15 cellular contexts compared by ENCODE assay signal in the genomic region with DNA sequence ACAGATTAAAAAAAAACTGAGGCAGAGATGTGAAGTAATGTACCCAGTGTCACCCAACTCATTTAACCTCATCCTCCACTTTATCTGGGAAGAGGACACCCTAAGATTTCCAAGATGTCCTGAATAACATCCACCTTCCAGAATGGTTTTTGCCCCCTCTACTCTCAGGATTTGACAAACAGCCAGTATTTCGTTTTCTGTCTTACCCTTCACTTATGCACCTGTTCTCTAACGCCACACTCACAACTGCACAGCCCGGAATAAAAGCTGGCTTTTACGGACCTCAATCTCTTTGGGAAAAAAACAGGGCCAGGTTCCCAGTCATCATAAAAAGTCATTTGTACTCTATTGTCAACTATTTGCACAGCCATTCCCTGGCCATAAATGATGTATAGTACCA. TPM values are rescaled to one million over a fixed set of nuclear protein-coding genes. Genes with fewer than 3 reads are reported as not detected.
DNase-seq lines count a peak whose midpoint lies in the region; ATAC-seq, FAIRE-seq and TF ChIP-seq lines count a peak whose summit lies in the region.
"Had no signal": no experiment of that assay in that cellular context is flagged by ENCODE, and none has a peak within 500 bp of the region (broad histone marks: within the 10 kb centered on the region; RNA-seq: fewer than 3 reads in every experiment).

No MANE protein-coding gene starts in this region.

- DNase-seq in NCI-H1105 (lab: John Stamatoyannopoulos, UW), result peak; percentile 62
- DNase-seq in NCI-H1105 treated with DMSO at 0.1 percent for 48 hours (lab: John Stamatoyannopoulos, UW), result no peak
- DNase-seq in PC-9, result no peak
- no peak for DNase-seq in left lung
- no peak for DNase-seq in upper lobe of left lung
- DNase-seq in left ventricle myocardium inferior, result no peak
- no peak for DNase-seq in kidney
- DNase-seq: NCI-H526, SK-N-SH had no signal

- H3F3A ChIP-seq in PC-9 (ENCODE audit: insufficient read depth, low read depth), result peaks cover 57% of the 10 kb centered on the region

- CTCF ChIA-PET in PC-9 (lab: Charles Lee), result interaction anchor here (0.8 to 2.0 kb wide), 2 partner anchors 19 to 27 kb away, joined by 6 to 10 read pairs; no protein-coding TSS in a partner anchor

- H3K9me3 ChIP-seq in PC-9 (ENCODE audit: insufficient read depth, low read depth) (no peaks in the 10 kb centered on the region), left lung (no peaks in the 10 kb centered on the region), upper lobe of left lung (no peaks in the 10 kb centered on the region), left ventricle myocardium inferior (replicated peaks) (no peaks in the 10 kb centered on the region), kidney (ENCODE audit: control insufficient read depth in 1 of 2, low read length in 2 of 2) (no peaks in the 10 kb centered on the region)
- H3K9me3 ChIP-seq: SK-N-SH had no signal

- no TSS peak for BruUV-seq in PC-9 (replicated peaks; lab: Mats Ljungman, UMichigan)

- no peak for TF ChIP-seq EP300 in upper lobe of left lung (IDR thresholded peaks at IDR 0.05)

- peak overlapping the region; percentile 7; the same call in 1 of the 2 replicates for H2AFZ ChIP-seq in PC-9
- H2AFZ ChIP-seq: GM23338 had no signal

- no peak for TF ChIP-seq POLR2A in upper lobe of left lung (IDR thresholded peaks at IDR 0.05)

- intact Hi-C loops in PC-9 (cut with micrococcal nuclease; ENCODE audit: unreplicated experiment), result no loop called here
- intact Hi-C loops in left lung (cut with DNase I), result no loop called here
- intact Hi-C loops in left ventricle myocardium inferior (cut with micrococcal nuclease), result no loop called here
- intact Hi-C loops in kidney (cut with DNase I), result no loop called here

- H3K27me3 ChIP-seq in PC-9 (ENCODE audit: insufficient read depth, low read depth), result no peaks in the 10 kb centered on the region
- H3K27me3 ChIP-seq in left lung, result no peaks in the 10 kb centered on the region
- H3K27me3 ChIP-seq in upper lobe of left lung, result no peaks in the 10 kb centered on the region
- H3K27me3 ChIP-seq in left ventricle myocardium inferior (ENCODE audit: low read depth), result peaks cover 83% of the 10 kb centered on the region

- no peaks in the 10 kb centered on the region for H3K9me2 ChIP-seq in PC-9 (ENCODE audit: insufficient read depth)
- H3K9me2 ChIP-seq: SK-N-SH had no signal

- H3K4me2 ChIP-seq in PC-9, result peak overlapping the region; percentile 71
- H3K4me2 ChIP-seq: GM23338, SK-N-SH had no signal

- H3K36me3 ChIP-seq in PC-9 (ENCODE audit: low read depth) (no peaks in the 10 kb centered on the region), left lung (no peaks in the 10 kb centered on the region), upper lobe of left lung (no peaks in the 10 kb centered on the region), left ventricle myocardium inferior (no peaks in the 10 kb centered on the region), kidney (ENCODE audit: control insufficient read depth in 1 of 2, insufficient read depth in 2 of 2, low read length in 2 of 2) (no peaks in the 10 kb centered on the region)

- H3K27ac ChIP-seq in PC-9 (peak overlapping the region; percentile 100), left lung (peak overlapping the region; percentile 13 to 70), upper lobe of left lung (peak overlapping the region in 3 of 4 donors; percentile 32 to 74 (median 67)), left ventricle myocardium inferior (replicated peaks) (no peak overlapping the region), kidney (ENCODE audit: low read depth in 2 of 2, low read length in 2 of 2) (no peak overlapping the region)
- H3K27ac ChIP-seq: HL-60 had no signal

- H4K20me1 ChIP-seq in PC-9 (ENCODE audit: insufficient read depth), result no peaks in the 10 kb centered on the region

- no peak for ATAC-seq in left lung
- no peak for ATAC-seq in upper lobe of left lung (ENCODE audit: low FRiP score in 2 of 2)
- no peak for ATAC-seq in HG03457 (IDR thresholded peaks at IDR 0.05; ENCODE audit: unreplicated experiment)
- ATAC-seq: GM23338 had no signal

- no peaks in the 10 kb centered on the region for H3K79me2 ChIP-seq in PC-9 (ENCODE audit: low read depth)

- no peak overlapping the region for H3K9ac ChIP-seq in kidney (ENCODE audit: low read length in 2 of 2)
- H3K9ac ChIP-seq: SK-N-SH had no signal

- no peak for TF ChIP-seq CTCF in PC-9 (conservative IDR thresholded peaks at IDR 0.05)
- no peak for TF ChIP-seq CTCF in left lung (IDR thresholded peaks at IDR 0.05)
- TF ChIP-seq CTCF in upper lobe of left lung (IDR thresholded peaks at IDR 0.05), result no peak
- TF ChIP-seq CTCF in left ventricle myocardium inferior (IDR thresholded peaks at IDR 0.05; ENCODE audit: borderline replicate concordance), result no peak
- no peak for TF ChIP-seq CTCF in kidney (IDR thresholded peaks at IDR 0.05; ENCODE audit: borderline replicate concordance, extremely low read depth, insufficient read depth)

- H3K4me3 ChIP-seq in PC-9, result 0 out of 2 replicates have a peak overlapping the region, but pooled peaks have one; percentile 17
- H3K4me3 ChIP-seq in left lung, result no peak overlapping the region
- no peak overlapping the region for H3K4me3 ChIP-seq in upper lobe of left lung
- no peak overlapping the region for H3K4me3 ChIP-seq in left ventricle myocardium inferior
- no peak overlapping the region for H3K4me3 ChIP-seq in kidney (ENCODE audit: low read length in 2 of 2)
- H3K4me3 ChIP-seq: GM23338 had no signal

- H3K4me1 ChIP-seq in PC-9 (replicated peaks; ENCODE audit: insufficient read depth), result peaks cover 87% of the 10 kb centered on the region
- H3K4me1 ChIP-seq in left lung, result peaks cover 0 to 7% of the 10 kb centered on the region in 2 donors
- H3K4me1 ChIP-seq in upper lobe of left lung, result peaks cover 0 to 11% (median 3%) of the 10 kb centered on the region in 4 donors
- no peaks in the 10 kb centered on the region for H3K4me1 ChIP-seq in left ventricle myocardium inferior
- H3K4me1 ChIP-seq in kidney (ENCODE audit: control insufficient read depth in 1 of 2, insufficient read depth in 1 of 2, low read depth in 1 of 2, low read length in 2 of 2), result no peaks in the 10 kb centered on the region

- FAIRE-seq in kidney (lab: Jason Lieb, UNC), result no peak

- POLR2A ChIA-PET in PC-9 (lab: Charles Lee; ENCODE audit: unreplicated experiment), result no interaction called here

- WGBS in upper lobe of left lung, 2 donors, result 69 to 73% methylated on average over 4 of the region's 4 CpGs

RNA-seq across cellular contexts. Expression of gene CEACAM6, which starts 21.2 kb away (rescaled TPM):
- total RNA-seq in PC-9 (2021), result 265 and 468 TPM in 2 replicates
- 1,000 to 10,000 TPM in 1 of 2 donors, 100 to 1,000 TPM in 1; 367 to 1,560 TPM for total RNA-seq in left lung
- 100 to 1,000 TPM; 140 to 651 (median 539) TPM for total RNA-seq in upper lobe of left lung
- total RNA-seq in left ventricle myocardium inferior, result 0.11 TPM
- total RNA-seq in kidney, result not detected
- not detected for polyA plus RNA-seq in kidney (ENCODE audit: insufficient read depth, low read depth, low replicate concordance)
- total RNA-seq: A172, Daoy, GM23338 had no signal
- polyA plus RNA-seq: GM23338, SK-N-SH had no signal

RNA-seq across cellular contexts. Expression of gene CEACAM5, which starts 25.7 kb away (rescaled TPM):
- 18.1 and 23.3 TPM in 2 replicates for total RNA-seq in PC-9 (2021)
- 10 to 100 TPM; 21.2 to 31.1 TPM for total RNA-seq in left lung
- 10 to 100 TPM in 4 of 6 donors, 1 to 10 TPM in 2; 5.5 to 55.2 (median 23.8) TPM for total RNA-seq in upper lobe of left lung
- total RNA-seq in left ventricle myocardium inferior, result 0.19 TPM
- not detected for total RNA-seq in kidney
- not detected for polyA plus RNA-seq in kidney (ENCODE audit: insufficient read depth, low read depth, low replicate concordance)
- total RNA-seq: A172, Daoy, GM23338 had no signal
- polyA plus RNA-seq: CD14-positive monocyte, GM23338, SK-N-SH had no signal

RNA-seq across cellular contexts. Expression of gene CEACAM7, which starts 46.1 kb away (rescaled TPM):
- not detected in 2 replicates for total RNA-seq in PC-9 (2021)
- under 1 TPM; 0.18 to 0.44 TPM for total RNA-seq in left lung
- under 1 TPM in 3 of 6 donors, not detected in 3; 0.23 to 0.30 (median 0.27) TPM for total RNA-seq in upper lobe of left lung
- 0.16 TPM for total RNA-seq in left ventricle myocardium inferior
- 0.16 TPM for total RNA-seq in kidney
- polyA plus RNA-seq in kidney (ENCODE audit: insufficient read depth, low read depth, low replicate concordance), result not detected
- total RNA-seq: A172, Daoy had no signal
- polyA plus RNA-seq: CD14-positive monocyte, GM23338, SK-N-SH had no signal

Comparison
In these comparisons a context has a peak if more than half of its experiments do, and no peak if none do; other contexts are left out.
1. H3K27ac ChIP-seq: peak in PC-9 (single experiment), left lung (2 of 2) and upper lobe of left lung (3 of 4); none in left ventricle myocardium inferior (single experiment) and kidney (0 of 2).
2. RNA of gene CEACAM6, which starts 21.2 kb away (total RNA-seq): 367 to 1,560 TPM in left lung, 140 to 651 TPM in upper lobe of left lung and 265 to 468 TPM in PC-9; not detected in kidney (single experiment) and 0.11 TPM in left ventricle myocardium inferior (single experiment); every median in the first group is over 100 times any median in the second.